2 cellular contexts compared by ENCODE assay signal in the genomic region with DNA sequence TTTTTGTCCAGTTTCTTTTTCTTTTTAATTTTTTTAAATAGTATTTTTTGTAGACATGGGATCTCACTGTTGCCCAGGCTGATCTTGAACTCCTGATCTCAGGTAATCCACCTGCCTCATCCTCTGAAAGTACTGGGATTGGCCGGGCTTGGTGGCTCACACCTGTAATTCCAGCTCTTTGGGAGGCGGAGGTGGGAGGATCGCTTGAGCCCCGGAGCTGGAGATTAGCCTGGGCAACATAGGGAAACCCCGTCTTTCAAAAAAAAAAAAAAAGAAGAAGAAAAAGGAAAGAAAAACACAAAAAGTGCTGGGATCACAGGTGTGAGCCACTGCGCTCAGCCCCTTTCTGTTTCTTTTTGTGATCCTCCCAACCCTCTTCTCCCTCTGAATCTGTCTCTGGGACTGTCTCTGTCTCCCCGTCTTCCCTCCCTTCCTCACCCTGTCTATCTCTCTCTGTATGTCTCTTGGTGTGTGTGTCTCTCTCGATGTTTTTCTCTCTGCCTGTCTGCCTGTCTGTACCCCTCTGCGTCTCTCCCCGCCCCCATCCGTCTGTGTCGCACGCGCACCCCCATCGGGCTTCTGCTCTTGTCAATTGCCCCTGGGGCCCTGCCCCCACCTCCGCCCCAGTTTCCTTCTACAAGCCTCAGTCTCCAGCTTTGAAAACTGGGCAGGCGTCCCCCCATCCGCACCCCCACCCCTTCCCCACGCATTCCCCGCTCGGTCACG.
TF ChIP-seq lines count a peak whose summit lies in the region.

No MANE protein-coding gene starts in this region.

TF ChIP-seq in HEK293, 187 proteins besides CTCF, POLR2A, EP300 and RAD21 (continues in another document):
- TF ChIP-seq ZNF514 (tag by site-specific recombination; IDR thresholded peaks at IDR 0.05) (0 out of 2 replicates have a peak, but pooled peaks have one; percentile 9), EGR2 (tag by site-specific recombination; IDR thresholded peaks at IDR 0.05; ENCODE audit: low read depth) (peak; percentile 61), ZNF366 (tag by site-specific recombination; conservative IDR thresholded peaks at IDR 0.05) (peak; percentile 86), ZNF174 (tag by site-specific recombination; IDR thresholded peaks at IDR 0.05) (no peak), ZNF335 (tag by site-specific recombination; conservative IDR thresholded peaks at IDR 0.05) (peak; percentile 96), SP2 (tag by site-specific recombination; IDR thresholded peaks at IDR 0.05) (peak; percentile 25; the same call in 1 of the 2 replicates), ZNF768 (tag by site-specific recombination; IDR thresholded peaks at IDR 0.05) (no peak; the same call in 1 of the 2 replicates), ZNF266 (tag by site-specific recombination; IDR thresholded peaks at IDR 0.05; ENCODE audit: low read depth) (peak; percentile 64; the same call in 1 of the 2 replicates), PRDM1 (tag by site-specific recombination; IDR thresholded peaks at IDR 0.05) (peak; percentile 73), KLF8 (tag by site-specific recombination; IDR thresholded peaks at IDR 0.05) (peak; percentile 80), ZNF341 (tag by site-specific recombination; IDR thresholded peaks at IDR 0.05; ENCODE audit: low read depth) (peak; percentile 39; the same call in 1 of the 2 replicates), RBAK (tag by site-specific recombination; IDR thresholded peaks at IDR 0.05) (peak; percentile 69; the same call in 1 of the 2 replicates), BCL11B (tag by site-specific recombination; IDR thresholded peaks at IDR 0.05; ENCODE audit: low read depth) (peak; percentile 86; the same call in 1 of the 2 replicates)
- TF ChIP-seq, protein P1, sequence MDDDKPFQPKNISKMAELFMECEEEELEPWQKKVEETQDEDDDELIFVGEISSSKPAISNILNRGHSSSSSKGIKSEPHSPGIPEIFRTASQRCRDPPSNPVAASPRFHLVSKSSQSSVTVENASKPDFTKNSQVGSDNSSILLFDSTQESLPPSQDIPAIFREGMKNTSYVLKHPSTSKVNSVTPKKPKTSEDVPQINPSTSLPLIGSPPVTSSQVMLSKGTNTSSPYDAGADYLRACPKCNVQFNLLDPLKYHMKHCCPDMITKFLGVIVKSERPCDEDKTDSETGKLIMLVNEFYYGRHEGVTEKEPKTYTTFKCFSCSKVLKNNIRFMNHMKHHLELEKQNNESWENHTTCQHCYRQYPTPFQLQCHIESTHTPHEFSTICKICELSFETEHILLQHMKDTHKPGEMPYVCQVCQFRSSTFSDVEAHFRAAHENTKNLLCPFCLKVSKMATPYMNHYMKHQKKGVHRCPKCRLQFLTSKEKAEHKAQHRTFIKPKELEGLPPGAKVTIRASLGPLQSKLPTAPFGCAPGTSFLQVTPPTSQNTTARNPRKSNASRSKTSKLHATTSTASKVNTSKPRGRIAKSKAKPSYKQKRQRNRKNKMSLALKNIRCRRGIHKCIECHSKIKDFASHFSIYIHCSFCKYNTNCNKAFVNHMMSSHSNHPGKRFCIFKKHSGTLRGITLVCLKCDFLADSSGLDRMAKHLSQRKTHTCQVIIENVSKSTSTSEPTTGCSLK (tag by site-specific recombination; IDR thresholded peaks at IDR 0.05): no peak
- TF ChIP-seq, protein P2, sequence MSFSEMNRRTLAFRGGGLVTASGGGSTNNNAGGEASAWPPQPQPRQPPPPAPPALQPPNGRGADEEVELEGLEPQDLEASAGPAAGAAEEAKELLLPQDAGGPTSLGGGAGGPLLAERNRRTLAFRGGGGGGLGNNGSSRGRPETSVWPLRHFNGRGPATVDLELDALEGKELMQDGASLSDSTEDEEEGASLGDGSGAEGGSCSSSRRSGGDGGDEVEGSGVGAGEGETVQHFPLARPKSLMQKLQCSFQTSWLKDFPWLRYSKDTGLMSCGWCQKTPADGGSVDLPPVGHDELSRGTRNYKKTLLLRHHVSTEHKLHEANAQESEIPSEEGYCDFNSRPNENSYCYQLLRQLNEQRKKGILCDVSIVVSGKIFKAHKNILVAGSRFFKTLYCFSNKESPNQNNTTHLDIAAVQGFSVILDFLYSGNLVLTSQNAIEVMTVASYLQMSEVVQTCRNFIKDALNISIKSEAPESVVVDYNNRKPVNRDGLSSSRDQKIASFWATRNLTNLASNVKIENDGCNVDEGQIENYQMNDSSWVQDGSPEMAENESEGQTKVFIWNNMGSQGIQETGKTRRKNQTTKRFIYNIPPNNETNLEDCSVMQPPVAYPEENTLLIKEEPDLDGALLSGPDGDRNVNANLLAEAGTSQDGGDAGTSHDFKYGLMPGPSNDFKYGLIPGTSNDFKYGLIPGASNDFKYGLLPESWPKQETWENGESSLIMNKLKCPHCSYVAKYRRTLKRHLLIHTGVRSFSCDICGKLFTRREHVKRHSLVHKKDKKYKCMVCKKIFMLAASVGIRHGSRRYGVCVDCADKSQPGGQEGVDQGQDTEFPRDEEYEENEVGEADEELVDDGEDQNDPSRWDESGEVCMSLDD (tag by site-specific recombination; IDR thresholded peaks at IDR 0.05): peak; percentile 95
- TF ChIP-seq, protein P3, sequence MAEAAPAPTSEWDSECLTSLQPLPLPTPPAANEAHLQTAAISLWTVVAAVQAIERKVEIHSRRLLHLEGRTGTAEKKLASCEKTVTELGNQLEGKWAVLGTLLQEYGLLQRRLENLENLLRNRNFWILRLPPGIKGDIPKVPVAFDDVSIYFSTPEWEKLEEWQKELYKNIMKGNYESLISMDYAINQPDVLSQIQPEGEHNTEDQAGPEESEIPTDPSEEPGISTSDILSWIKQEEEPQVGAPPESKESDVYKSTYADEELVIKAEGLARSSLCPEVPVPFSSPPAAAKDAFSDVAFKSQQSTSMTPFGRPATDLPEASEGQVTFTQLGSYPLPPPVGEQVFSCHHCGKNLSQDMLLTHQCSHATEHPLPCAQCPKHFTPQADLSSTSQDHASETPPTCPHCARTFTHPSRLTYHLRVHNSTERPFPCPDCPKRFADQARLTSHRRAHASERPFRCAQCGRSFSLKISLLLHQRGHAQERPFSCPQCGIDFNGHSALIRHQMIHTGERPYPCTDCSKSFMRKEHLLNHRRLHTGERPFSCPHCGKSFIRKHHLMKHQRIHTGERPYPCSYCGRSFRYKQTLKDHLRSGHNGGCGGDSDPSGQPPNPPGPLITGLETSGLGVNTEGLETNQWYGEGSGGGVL (tag by site-specific recombination; IDR thresholded peaks at IDR 0.05): peak; percentile 43
- TF ChIP-seq, protein P4, sequence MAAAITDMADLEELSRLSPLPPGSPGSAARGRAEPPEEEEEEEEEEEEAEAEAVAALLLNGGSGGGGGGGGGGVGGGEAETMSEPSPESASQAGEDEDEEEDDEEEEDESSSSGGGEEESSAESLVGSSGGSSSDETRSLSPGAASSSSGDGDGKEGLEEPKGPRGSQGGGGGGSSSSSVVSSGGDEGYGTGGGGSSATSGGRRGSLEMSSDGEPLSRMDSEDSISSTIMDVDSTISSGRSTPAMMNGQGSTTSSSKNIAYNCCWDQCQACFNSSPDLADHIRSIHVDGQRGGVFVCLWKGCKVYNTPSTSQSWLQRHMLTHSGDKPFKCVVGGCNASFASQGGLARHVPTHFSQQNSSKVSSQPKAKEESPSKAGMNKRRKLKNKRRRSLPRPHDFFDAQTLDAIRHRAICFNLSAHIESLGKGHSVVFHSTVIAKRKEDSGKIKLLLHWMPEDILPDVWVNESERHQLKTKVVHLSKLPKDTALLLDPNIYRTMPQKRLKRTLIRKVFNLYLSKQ (tag by site-specific recombination; IDR thresholded peaks at IDR 0.05; ENCODE audit: borderline replicate concordance): no peak; the same call in 1 of the 2 replicates

TF ChIP-seq in HepG2, 621 proteins besides CTCF, POLR2A, EP300 and RAD21 (continues in another document):
- TF ChIP-seq, protein P5, sequence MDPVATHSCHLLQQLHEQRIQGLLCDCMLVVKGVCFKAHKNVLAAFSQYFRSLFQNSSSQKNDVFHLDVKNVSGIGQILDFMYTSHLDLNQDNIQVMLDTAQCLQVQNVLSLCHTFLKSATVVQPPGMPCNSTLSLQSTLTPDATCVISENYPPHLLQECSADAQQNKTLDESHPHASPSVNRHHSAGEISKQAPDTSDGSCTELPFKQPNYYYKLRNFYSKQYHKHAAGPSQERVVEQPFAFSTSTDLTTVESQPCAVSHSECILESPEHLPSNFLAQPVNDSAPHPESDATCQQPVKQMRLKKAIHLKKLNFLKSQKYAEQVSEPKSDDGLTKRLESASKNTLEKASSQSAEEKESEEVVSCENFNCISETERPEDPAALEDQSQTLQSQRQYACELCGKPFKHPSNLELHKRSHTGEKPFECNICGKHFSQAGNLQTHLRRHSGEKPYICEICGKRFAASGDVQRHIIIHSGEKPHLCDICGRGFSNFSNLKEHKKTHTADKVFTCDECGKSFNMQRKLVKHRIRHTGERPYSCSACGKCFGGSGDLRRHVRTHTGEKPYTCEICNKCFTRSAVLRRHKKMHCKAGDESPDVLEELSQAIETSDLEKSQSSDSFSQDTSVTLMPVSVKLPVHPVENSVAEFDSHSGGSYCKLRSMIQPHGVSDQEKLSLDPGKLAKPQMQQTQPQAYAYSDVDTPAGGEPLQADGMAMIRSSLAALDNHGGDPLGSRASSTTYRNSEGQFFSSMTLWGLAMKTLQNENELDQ (CRISPR knock-in tag; IDR thresholded peaks at IDR 0.05; ENCODE audit: borderline replicate concordance): no peak
- TF ChIP-seq TBP (CRISPR knock-in tag; IDR thresholded peaks at IDR 0.05): 0 out of 2 replicates have a peak, but pooled peaks have one; percentile 14
- TF ChIP-seq ZNF34 (CRISPR knock-in tag; IDR thresholded peaks at IDR 0.05; ENCODE audit: borderline replicate concordance): no peak
- 0 out of 2 replicates have a peak, but pooled peaks have one; percentile 16 for TF ChIP-seq ZNF431 (CRISPR knock-in tag; IDR thresholded peaks at IDR 0.05; ENCODE audit: borderline replicate concordance, low read depth)
- TF ChIP-seq FOXC1 (CRISPR knock-in tag; IDR thresholded peaks at IDR 0.05; ENCODE audit: borderline replicate concordance): peak; percentile 15; the same call in 1 of the 2 replicates
- TF ChIP-seq, protein P6, sequence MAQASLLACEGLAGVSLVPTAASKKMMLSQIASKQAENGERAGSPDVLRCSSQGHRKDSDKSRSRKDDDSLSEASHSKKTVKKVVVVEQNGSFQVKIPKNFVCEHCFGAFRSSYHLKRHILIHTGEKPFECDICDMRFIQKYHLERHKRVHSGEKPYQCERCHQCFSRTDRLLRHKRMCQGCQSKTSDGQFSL (CRISPR knock-in tag; IDR thresholded peaks at IDR 0.05): peak; percentile 77
- TF ChIP-seq GATAD2A (CRISPR knock-in tag; IDR thresholded peaks at IDR 0.05): 0 out of 2 replicates have a peak, but pooled peaks have one; percentile 2
- TF ChIP-seq ZNF451 (CRISPR knock-in tag; IDR thresholded peaks at IDR 0.05): 0 out of 2 replicates have a peak, but pooled peaks have one; percentile 0
- no peak for TF ChIP-seq ZNF850 (CRISPR knock-in tag; conservative IDR thresholded peaks at IDR 0.05)
- TF ChIP-seq NKX3-1 (CRISPR knock-in tag; IDR thresholded peaks at IDR 0.05): 0 out of 2 replicates have a peak, but pooled peaks have one; percentile 5
- TF ChIP-seq, protein P7, sequence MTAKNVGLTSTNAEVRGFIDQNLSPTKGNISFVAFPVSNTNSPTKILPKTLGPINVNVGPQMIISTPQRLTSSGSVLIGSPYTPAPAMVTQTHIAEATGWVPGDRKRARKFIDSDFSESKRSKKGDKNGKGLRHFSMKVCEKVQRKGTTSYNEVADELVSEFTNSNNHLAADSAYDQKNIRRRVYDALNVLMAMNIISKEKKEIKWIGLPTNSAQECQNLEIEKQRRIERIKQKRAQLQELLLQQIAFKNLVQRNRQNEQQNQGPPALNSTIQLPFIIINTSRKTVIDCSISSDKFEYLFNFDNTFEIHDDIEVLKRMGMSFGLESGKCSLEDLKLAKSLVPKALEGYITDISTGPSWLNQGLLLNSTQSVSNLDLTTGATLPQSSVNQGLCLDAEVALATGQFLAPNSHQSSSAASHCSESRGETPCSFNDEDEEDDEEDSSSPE (CRISPR knock-in tag; IDR thresholded peaks at IDR 0.05): peak; percentile 6; the same call in 1 of the 2 replicates
- TF ChIP-seq, protein P8, sequence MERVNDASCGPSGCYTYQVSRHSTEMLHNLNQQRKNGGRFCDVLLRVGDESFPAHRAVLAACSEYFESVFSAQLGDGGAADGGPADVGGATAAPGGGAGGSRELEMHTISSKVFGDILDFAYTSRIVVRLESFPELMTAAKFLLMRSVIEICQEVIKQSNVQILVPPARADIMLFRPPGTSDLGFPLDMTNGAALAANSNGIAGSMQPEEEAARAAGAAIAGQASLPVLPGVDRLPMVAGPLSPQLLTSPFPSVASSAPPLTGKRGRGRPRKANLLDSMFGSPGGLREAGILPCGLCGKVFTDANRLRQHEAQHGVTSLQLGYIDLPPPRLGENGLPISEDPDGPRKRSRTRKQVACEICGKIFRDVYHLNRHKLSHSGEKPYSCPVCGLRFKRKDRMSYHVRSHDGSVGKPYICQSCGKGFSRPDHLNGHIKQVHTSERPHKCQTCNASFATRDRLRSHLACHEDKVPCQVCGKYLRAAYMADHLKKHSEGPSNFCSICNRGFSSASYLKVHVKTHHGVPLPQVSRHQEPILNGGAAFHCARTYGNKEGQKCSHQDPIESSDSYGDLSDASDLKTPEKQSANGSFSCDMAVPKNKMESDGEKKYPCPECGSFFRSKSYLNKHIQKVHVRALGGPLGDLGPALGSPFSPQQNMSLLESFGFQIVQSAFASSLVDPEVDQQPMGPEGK (CRISPR knock-in tag; IDR thresholded peaks at IDR 0.05): peak; percentile 25; the same call in 1 of the 2 replicates
- 0 out of 2 replicates have a peak, but pooled peaks have one; percentile 8 for TF ChIP-seq ZNF430 (CRISPR knock-in tag; IDR thresholded peaks at IDR 0.05)
- 0 out of 2 replicates have a peak, but pooled peaks have one; percentile 19 for TF ChIP-seq ZNF510 (CRISPR knock-in tag; IDR thresholded peaks at IDR 0.05; ENCODE audit: low read depth)
- peak; percentile 58 for TF ChIP-seq PRPF4 (IDR thresholded peaks at IDR 0.05; ENCODE audit: low read depth, low read length, poor library complexity, severe bottlenecking)
- 0 out of 2 replicates have a peak, but pooled peaks have one; percentile 7 for TF ChIP-seq SP5 (CRISPR knock-in tag; IDR thresholded peaks at IDR 0.05; ENCODE audit: borderline replicate concordance, low read depth)
- no peak for TF ChIP-seq SAFB2 (CRISPR knock-in tag; IDR thresholded peaks at IDR 0.05; ENCODE audit: borderline replicate concordance, low read depth)
- no peak for TF ChIP-seq MXI1 (IDR thresholded peaks at IDR 0.05; ENCODE audit: borderline replicate concordance, low read depth, low read length)
- no peak for TF ChIP-seq NR2F2 (IDR thresholded peaks at IDR 0.05; ENCODE audit: borderline replicate concordance, low read depth)
- TF ChIP-seq, protein P9, sequence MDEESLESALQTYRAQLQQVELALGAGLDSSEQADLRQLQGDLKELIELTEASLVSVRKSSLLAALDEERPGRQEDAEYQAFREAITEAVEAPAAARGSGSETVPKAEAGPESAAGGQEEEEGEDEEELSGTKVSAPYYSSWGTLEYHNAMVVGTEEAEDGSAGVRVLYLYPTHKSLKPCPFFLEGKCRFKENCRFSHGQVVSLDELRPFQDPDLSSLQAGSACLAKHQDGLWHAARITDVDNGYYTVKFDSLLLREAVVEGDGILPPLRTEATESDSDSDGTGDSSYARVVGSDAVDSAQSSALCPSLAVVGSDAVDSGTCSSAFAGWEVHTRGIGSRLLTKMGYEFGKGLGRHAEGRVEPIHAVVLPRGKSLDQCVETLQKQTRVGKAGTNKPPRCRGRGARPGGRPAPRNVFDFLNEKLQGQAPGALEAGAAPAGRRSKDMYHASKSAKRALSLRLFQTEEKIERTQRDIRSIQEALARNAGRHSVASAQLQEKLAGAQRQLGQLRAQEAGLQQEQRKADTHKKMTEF (CRISPR knock-in tag; IDR thresholded peaks at IDR 0.05): peak; percentile 10; the same call in 1 of the 2 replicates
